Comparison of ENCODE assay signal across 1 cellular context in the genomic region with DNA sequence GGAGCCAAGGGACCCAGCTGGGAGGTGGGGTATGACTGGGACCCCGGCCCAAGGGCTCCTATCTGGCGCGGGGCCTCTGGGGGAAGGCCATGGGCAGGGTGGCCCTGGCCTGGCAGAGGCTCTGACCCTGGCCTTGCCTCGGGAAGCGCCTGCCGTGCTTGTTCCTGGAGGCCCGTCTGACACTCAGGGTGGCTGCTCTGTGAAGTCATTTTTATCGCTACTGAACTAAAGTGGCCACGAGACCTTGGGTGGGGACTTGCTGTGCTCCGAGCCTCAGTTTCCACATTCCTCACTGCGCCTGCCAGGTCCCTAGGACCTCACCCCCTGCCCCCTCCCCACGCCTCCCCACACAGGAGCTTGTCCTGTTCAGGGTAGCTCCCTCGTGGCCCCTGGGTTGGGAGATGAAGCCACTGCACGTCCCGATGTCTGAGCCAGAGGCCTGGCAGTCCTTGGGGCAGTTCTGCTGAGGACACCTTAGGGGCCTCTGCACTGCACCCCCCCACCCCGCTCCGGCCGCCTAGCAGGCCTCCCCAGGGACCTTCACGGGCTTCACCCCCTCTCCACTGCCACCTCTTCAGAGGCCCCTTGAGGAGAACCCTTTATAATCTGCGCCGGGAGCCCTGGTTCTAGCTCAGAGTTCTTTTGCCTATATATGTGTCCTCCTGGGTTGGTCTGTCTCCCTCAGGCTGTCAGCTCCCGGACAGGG.
TF ChIP-seq lines count a peak whose summit lies in the region.

No MANE protein-coding gene starts in this region.

TF ChIP-seq in H1, 55 proteins besides CTCF, POLR2A, EP300 and RAD21:
- no peak for TF ChIP-seq TEAD4 (IDR thresholded peaks at IDR 0.05; ENCODE audit: low read depth, low read length)
- TF ChIP-seq CHD1 (IDR thresholded peaks at IDR 0.05; ENCODE audit: low read depth, low read length), result no peak
- no peak for TF ChIP-seq NANOG (IDR thresholded peaks at IDR 0.05; ENCODE audit: insufficient read depth, low read depth, low read length, poor library complexity, severe bottlenecking)
- TF ChIP-seq SAP30 (IDR thresholded peaks at IDR 0.05; ENCODE audit: insufficient read depth, insufficient replicate concordance, low read length), result no peak
- TF ChIP-seq ZNF274 (IDR thresholded peaks at IDR 0.05; ENCODE audit: borderline replicate concordance, extremely low read depth, low read length), result no peak
- TF ChIP-seq SP2 (IDR thresholded peaks at IDR 0.05; ENCODE audit: low read length), result no peak
- TF ChIP-seq CREB1 (IDR thresholded peaks at IDR 0.05), result no peak
- no peak for TF ChIP-seq BACH1 (IDR thresholded peaks at IDR 0.05; ENCODE audit: low read length)
- TF ChIP-seq SP4 (IDR thresholded peaks at IDR 0.05; ENCODE audit: low read length), result no peak
- no peak for TF ChIP-seq RBBP5 (IDR thresholded peaks at IDR 0.05; ENCODE audit: borderline replicate concordance, low read depth, low read length)
- no peak for TF ChIP-seq BRCA1 (IDR thresholded peaks at IDR 0.05; ENCODE audit: low read depth, low read length)
- TF ChIP-seq, protein P1, sequence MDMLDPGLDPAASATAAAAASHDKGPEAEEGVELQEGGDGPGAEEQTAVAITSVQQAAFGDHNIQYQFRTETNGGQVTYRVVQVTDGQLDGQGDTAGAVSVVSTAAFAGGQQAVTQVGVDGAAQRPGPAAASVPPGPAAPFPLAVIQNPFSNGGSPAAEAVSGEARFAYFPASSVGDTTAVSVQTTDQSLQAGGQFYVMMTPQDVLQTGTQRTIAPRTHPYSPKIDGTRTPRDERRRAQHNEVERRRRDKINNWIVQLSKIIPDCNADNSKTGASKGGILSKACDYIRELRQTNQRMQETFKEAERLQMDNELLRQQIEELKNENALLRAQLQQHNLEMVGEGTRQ (IDR thresholded peaks at IDR 0.05; ENCODE audit: low read length), result no peak
- TF ChIP-seq, protein P2, sequence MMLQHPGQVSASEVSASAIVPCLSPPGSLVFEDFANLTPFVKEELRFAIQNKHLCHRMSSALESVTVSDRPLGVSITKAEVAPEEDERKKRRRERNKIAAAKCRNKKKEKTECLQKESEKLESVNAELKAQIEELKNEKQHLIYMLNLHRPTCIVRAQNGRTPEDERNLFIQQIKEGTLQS (IDR thresholded peaks at IDR 0.05; ENCODE audit: insufficient read depth, low read depth, low read length), result no peak
- TF ChIP-seq TAF1 (IDR thresholded peaks at IDR 0.05; ENCODE audit: low read depth, low read length), result no peak
- no peak for TF ChIP-seq SIX5 (IDR thresholded peaks at IDR 0.05; ENCODE audit: low read depth, low read length)
- no peak for TF ChIP-seq PHF8 (conservative IDR thresholded peaks at IDR 0.05; ENCODE audit: low read depth, low read length)
- TF ChIP-seq POU5F1 (IDR thresholded peaks at IDR 0.05; ENCODE audit: low read depth, low read length), result no peak
TF ChIP-seq in H1: peak in this region for 0.
